17 cellular contexts compared by ENCODE assay signal in the genomic region with DNA sequence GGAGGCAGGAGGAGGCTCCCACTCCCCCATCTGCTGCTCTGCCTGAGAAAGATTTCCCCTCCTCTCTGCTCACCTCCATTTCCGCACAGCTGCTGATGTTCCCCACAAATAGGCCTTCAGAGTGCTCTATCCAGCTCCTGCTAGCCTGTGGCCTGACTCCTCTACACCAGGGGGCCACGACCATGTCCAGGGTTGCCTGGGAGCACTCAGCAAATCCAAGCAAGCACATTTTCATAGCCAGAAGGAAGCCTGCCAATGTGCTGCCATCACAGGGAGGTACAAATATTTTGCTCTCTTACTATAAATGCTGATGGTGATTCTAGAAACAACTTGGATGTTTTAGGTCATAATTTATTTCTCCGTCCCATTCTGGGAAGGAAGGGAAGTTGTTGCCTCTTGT. TPM values are rescaled to one million over a fixed set of nuclear protein-coding genes. Genes with fewer than 3 reads are reported as not detected.
DNase-seq lines count a peak whose midpoint lies in the region; ATAC-seq and TF ChIP-seq lines count a peak whose summit lies in the region.
"Had no signal": no experiment of that assay in that cellular context is flagged by ENCODE, and none has a peak within 500 bp of the region (broad histone marks: within the 10 kb centered on the region; RNA-seq: fewer than 3 reads in every experiment).

No MANE protein-coding gene starts in this region.

- H3K9me3 Mint-ChIP-seq in neural progenitor cell = no peaks in the 10 kb centered on the region
- H3K9me3 Mint-ChIP-seq: HFFc6 had no signal

- H3K4me1 ChIP-seq in heart left ventricle = peaks cover 0 to 30% (median 16%) of the 10 kb centered on the region in 12 donors
- peaks cover 39% of the 10 kb centered on the region for H3K4me1 ChIP-seq in left ventricle myocardium inferior
- peaks cover 18% of the 10 kb centered on the region for H3K4me1 ChIP-seq in right cardiac atrium (ENCODE audit: control insufficient read depth, insufficient read depth, low read length)
- peaks cover 5% of the 10 kb centered on the region for H3K4me1 ChIP-seq in neural progenitor cell
- no peaks in the 10 kb centered on the region for H3K4me1 ChIP-seq in aorta (ENCODE audit: control insufficient read depth in 1 of 2, insufficient read depth in 2 of 2, low read length in 2 of 2)
- H3K4me1 ChIP-seq in smooth muscle cell (ENCODE audit: low read depth) = no peaks in the 10 kb centered on the region
- H3K4me1 ChIP-seq in stomach = peaks cover 0 to 9% (median 0%) of the 10 kb centered on the region in 4 donors

- no peak for TF ChIP-seq CTCF in heart left ventricle (IDR thresholded peaks at IDR 0.05)
- TF ChIP-seq CTCF in left ventricle myocardium inferior (IDR thresholded peaks at IDR 0.05; ENCODE audit: borderline replicate concordance) = no peak
- TF ChIP-seq CTCF in neural progenitor cell (IDR thresholded peaks at IDR 0.05) = no peak
- no peak for TF ChIP-seq CTCF in smooth muscle cell (IDR thresholded peaks at IDR 0.05; ENCODE audit: borderline replicate concordance, insufficient read depth, poor library complexity, severe bottlenecking)
- TF ChIP-seq CTCF in stomach (IDR thresholded peaks at IDR 0.05) = no peak

- no peaks in the 10 kb centered on the region for H3F3A ChIP-seq in neural progenitor cell (ENCODE audit: low read depth)
- no peaks in the 10 kb centered on the region for H3F3A ChIP-seq in smooth muscle cell (ENCODE audit: low read depth)

- H3K4me1 Mint-ChIP-seq in neural progenitor cell = peaks cover 14% of the 10 kb centered on the region
- H3K4me1 Mint-ChIP-seq: CD4-positive, CD25-positive, alpha-beta regulatory T cell had no signal

- H3K27me3 ChIP-seq in heart left ventricle (peaks cover 0 to 3% (median 0%) of the 10 kb centered on the region in 9 donors), left ventricle myocardium inferior (ENCODE audit: low read depth) (no peaks in the 10 kb centered on the region), right cardiac atrium (ENCODE audit: control insufficient read depth, insufficient read depth) (no peaks in the 10 kb centered on the region), neural progenitor cell (no peaks in the 10 kb centered on the region), aorta (ENCODE audit: control insufficient read depth in 1 of 2, insufficient read depth in 2 of 2, low read length in 1 of 2) (no peaks in the 10 kb centered on the region), smooth muscle cell (ENCODE audit: low read depth) (no peaks in the 10 kb centered on the region), stomach (no peaks in the 10 kb centered on the region)
- H3K27me3 ChIP-seq: BLaER1 treated with 17β-estradiol and CSF1 and Interleukin-3, amounts not matched to agents 10 nM and 100 nM had no signal

- H3K4me3 ChIP-seq in heart left ventricle (no peak overlapping the region), left ventricle myocardium inferior (no peak overlapping the region), right cardiac atrium (ENCODE audit: low read length) (no peak overlapping the region), neural progenitor cell (no peak overlapping the region), aorta (ENCODE audit: low read length in 2 of 2) (no peak overlapping the region), smooth muscle cell (no peak overlapping the region), stomach (no peak overlapping the region)
- H3K4me3 ChIP-seq: BLaER1 treated with 17β-estradiol and CSF1 and Interleukin-3, amounts not matched to agents 10 nM and 100 nM had no signal

- no peak overlapping the region for H2AFZ ChIP-seq in neural progenitor cell (replicated peaks)
- no peak overlapping the region for H2AFZ ChIP-seq in smooth muscle cell (ENCODE audit: low read depth)

- 65 to 80% (median 68%) methylated on average over 3 of the region's 3 CpGs for WGBS in heart left ventricle, 4 donors
- 47% methylated on average over 3 of the region's 3 CpGs for WGBS in right cardiac atrium
- WGBS in aorta, 2 donors = 33% methylated on average over 3 of the region's 3 CpGs
- WGBS in smooth muscle cell (ENCODE audit: low lambda C conversion rate) = 87% methylated on average over 3 of the region's 3 CpGs
- 60 to 78% (median 75%) methylated on average over 3 of the region's 3 CpGs for WGBS in stomach, 5 donors

- H3K4me2 ChIP-seq in neural progenitor cell = no peak overlapping the region
- no peak overlapping the region for H3K4me2 ChIP-seq in smooth muscle cell
- H3K4me2 ChIP-seq: BLaER1 treated with 17β-estradiol and CSF1 and Interleukin-3, amounts not matched to agents 10 nM and 100 nM had no signal

- H3K9ac ChIP-seq in neural progenitor cell = no peak overlapping the region
- no peak overlapping the region for H3K9ac ChIP-seq in smooth muscle cell (ENCODE audit: low read depth)
- H3K9ac ChIP-seq: BLaER1 treated with 17β-estradiol and CSF1 and Interleukin-3, amounts not matched to agents 10 nM and 100 nM had no signal

- H3K36me3 Mint-ChIP-seq in neural progenitor cell = no peaks in the 10 kb centered on the region
- H3K36me3 Mint-ChIP-seq: CD4-positive, CD25-positive, alpha-beta regulatory T cell had no signal

- peaks cover 6% of the 10 kb centered on the region for H3K27me3 Mint-ChIP-seq in neural progenitor cell (ENCODE audit: insufficient read depth, low read depth)

- H3K9me3 ChIP-seq in heart left ventricle (no peaks in the 10 kb centered on the region), left ventricle myocardium inferior (replicated peaks) (no peaks in the 10 kb centered on the region), right cardiac atrium (ENCODE audit: control insufficient read depth, low read length) (no peaks in the 10 kb centered on the region), neural progenitor cell (ENCODE audit: low read depth) (no peaks in the 10 kb centered on the region), aorta (ENCODE audit: control insufficient read depth, low read length) (no peaks in the 10 kb centered on the region), smooth muscle cell (replicated peaks; ENCODE audit: low read depth) (no peaks in the 10 kb centered on the region), stomach (no peaks in the 10 kb centered on the region)
- H3K9me3 ChIP-seq: BLaER1 treated with 17β-estradiol and CSF1 and Interleukin-3, amounts not matched to agents 10 nM and 100 nM had no signal

- H3K27ac Mint-ChIP-seq in neural progenitor cell = peak overlapping the region; percentile 51
- H3K27ac Mint-ChIP-seq: CD4-positive, CD25-positive, alpha-beta regulatory T cell; HFFc6 had no signal

- H3K79me2 ChIP-seq in neural progenitor cell (ENCODE audit: low read depth) (no peaks in the 10 kb centered on the region), smooth muscle cell (ENCODE audit: low read depth) (no peaks in the 10 kb centered on the region)

- TF ChIP-seq POLR2A in heart left ventricle (IDR thresholded peaks at IDR 0.05) (no peak), stomach (IDR thresholded peaks at IDR 0.05) (no peak)

- H3K36me3 ChIP-seq in heart left ventricle = no peaks in the 10 kb centered on the region
- H3K36me3 ChIP-seq in left ventricle myocardium inferior = no peaks in the 10 kb centered on the region
- H3K36me3 ChIP-seq in neural progenitor cell = no peaks in the 10 kb centered on the region
- no peaks in the 10 kb centered on the region for H3K36me3 ChIP-seq in aorta (ENCODE audit: control insufficient read depth in 1 of 2, insufficient read depth in 2 of 2, low read length in 1 of 2)
- no peaks in the 10 kb centered on the region for H3K36me3 ChIP-seq in smooth muscle cell (ENCODE audit: low read depth)
- H3K36me3 ChIP-seq in stomach = no peaks in the 10 kb centered on the region
- H3K36me3 ChIP-seq: BLaER1 treated with 17β-estradiol and CSF1 and Interleukin-3, amounts not matched to agents 10 nM and 100 nM had no signal

- ATAC-seq in heart left ventricle = peak in 3 of 4 donors; percentile 31 to 46 (median 42)
- ATAC-seq in right cardiac atrium = peak; percentile 36 to 63
- peak; percentile 62 for ATAC-seq in aorta (ENCODE audit: low FRiP score)
- no peak for ATAC-seq in HG03565 (IDR thresholded peaks at IDR 0.05; ENCODE audit: unreplicated experiment)

- H3K27ac ChIP-seq in heart left ventricle (peak overlapping the region in 1 of 12 donors; percentile 9), left ventricle myocardium inferior (replicated peaks) (no peak overlapping the region), right cardiac atrium (ENCODE audit: low read length) (peak overlapping the region; percentile 84), neural progenitor cell (no peak overlapping the region), aorta (ENCODE audit: low read depth in 1 of 2, low read length in 2 of 2) (peak overlapping the region in 1 of 2 donors; percentile 80), smooth muscle cell (ENCODE audit: low read depth) (no peak overlapping the region), stomach (no peak overlapping the region)
- H3K27ac ChIP-seq: BLaER1 treated with 17β-estradiol and CSF1 and Interleukin-3, amounts not matched to agents 10 nM and 100 nM had no signal

- no peak for TF ChIP-seq EP300 in stomach (IDR thresholded peaks at IDR 0.05)

- H4K20me1 ChIP-seq in neural progenitor cell (ENCODE audit: low read depth) (no peaks in the 10 kb centered on the region), smooth muscle cell (ENCODE audit: low read depth) (no peaks in the 10 kb centered on the region)
- H4K20me1 ChIP-seq: BLaER1 treated with 17β-estradiol and CSF1 and Interleukin-3, amounts not matched to agents 10 nM and 100 nM had no signal

- DNase-seq in heart left ventricle (no peak), left ventricle myocardium inferior (no peak), right cardiac atrium (peak in 1 of 3 donors; percentile 70), neural progenitor cell (ENCODE audit: low spot score) (no peak), aorta (peak in 1 of 2 donors; percentile 74), smooth muscle cell (lab: John Stamatoyannopoulos, UW; ENCODE audit: unreplicated experiment) (no peak), stomach (no peak)
- DNase-seq: ACHN; CD4-positive, CD25-positive, alpha-beta regulatory T cell; DMS53; GF-D8; HCEC 1CT; HFFc6 had no signal

- intact Hi-C loops in heart left ventricle (cut with DNase I) = no loop called here
- intact Hi-C loops in left ventricle myocardium inferior (cut with micrococcal nuclease) = no loop called here
- intact Hi-C loops in right cardiac atrium (cut with DNase I) = no loop called here
- intact Hi-C loops in aorta (cut with DNase I) = loop anchor here in 1 of 2 donors (5.0 kb wide), 1 partner anchor 34 kb away; no protein-coding TSS in a partner anchor
- intact Hi-C loops in stomach (cut with DNase I; ENCODE audit: low total_unique reads) = no loop called here

- H3K4me3 Mint-ChIP-seq in neural progenitor cell = no peak overlapping the region
- H3K4me3 Mint-ChIP-seq: CD4-positive, CD25-positive, alpha-beta regulatory T cell; HFFc6 had no signal

RNA-seq across cellular contexts. Expression of gene KCNA5, which starts 17.3 kb away (rescaled TPM):
- total RNA-seq in heart left ventricle (1 to 10 TPM in 8 of 9 donors, under 1 TPM in 1; 0.84 to 4.4 (median 2.5) TPM), left ventricle myocardium inferior (2.6 TPM), right cardiac atrium (100 to 1,000 TPM; 119 to 171 (median 134) TPM), neural progenitor cell (ENCODE audit: low replicate concordance) (0.19 and 1.1 TPM in 2 replicates), aorta (10 to 100 TPM; 84.7 to 84.9 TPM), smooth muscle cell (not detected in 2 replicates), stomach (1 to 10 TPM in 3 of 5 donors, under 1 TPM in 1, not detected in 1; 0.58 to 6.5 (median 4.0) TPM)
- polyA plus RNA-seq in heart left ventricle (1 to 10 TPM; 1.7 to 1.8 TPM), right cardiac atrium (77.6 TPM), aorta (10 to 100 TPM in 1 of 2 donors, 1 to 10 TPM in 1; 2.4 to 13.4 TPM), smooth muscle cell (not detected in 2 replicates), stomach (1 to 10 TPM in 1 of 3 donors, not detected in 2; 3.5 TPM)
- total RNA-seq: A172; CD4-positive, CD25-positive, alpha-beta regulatory T cell; HFFc6; HT1080 had no signal
- polyA plus RNA-seq: CD4-positive, CD25-positive, alpha-beta regulatory T cell had no signal

Comparison
In these comparisons a context has a peak if more than half of its experiments do, and no peak if none do; other contexts are left out.
1. RNA of gene KCNA5, which starts 17.3 kb away (total RNA-seq): 119 to 171 TPM in right cardiac atrium and 84.7 to 84.9 TPM in aorta; 0.58 to 6.5 TPM in stomach, 2.6 TPM in left ventricle myocardium inferior (single experiment), 0.84 to 4.4 TPM in heart left ventricle, 0.19 to 1.1 TPM in neural progenitor cell and not detected in smooth muscle cell; every median in the first group is over 10 times any median in the second.